Comparison of ENCODE assay signal across 27 cellular contexts in the genomic region with DNA sequence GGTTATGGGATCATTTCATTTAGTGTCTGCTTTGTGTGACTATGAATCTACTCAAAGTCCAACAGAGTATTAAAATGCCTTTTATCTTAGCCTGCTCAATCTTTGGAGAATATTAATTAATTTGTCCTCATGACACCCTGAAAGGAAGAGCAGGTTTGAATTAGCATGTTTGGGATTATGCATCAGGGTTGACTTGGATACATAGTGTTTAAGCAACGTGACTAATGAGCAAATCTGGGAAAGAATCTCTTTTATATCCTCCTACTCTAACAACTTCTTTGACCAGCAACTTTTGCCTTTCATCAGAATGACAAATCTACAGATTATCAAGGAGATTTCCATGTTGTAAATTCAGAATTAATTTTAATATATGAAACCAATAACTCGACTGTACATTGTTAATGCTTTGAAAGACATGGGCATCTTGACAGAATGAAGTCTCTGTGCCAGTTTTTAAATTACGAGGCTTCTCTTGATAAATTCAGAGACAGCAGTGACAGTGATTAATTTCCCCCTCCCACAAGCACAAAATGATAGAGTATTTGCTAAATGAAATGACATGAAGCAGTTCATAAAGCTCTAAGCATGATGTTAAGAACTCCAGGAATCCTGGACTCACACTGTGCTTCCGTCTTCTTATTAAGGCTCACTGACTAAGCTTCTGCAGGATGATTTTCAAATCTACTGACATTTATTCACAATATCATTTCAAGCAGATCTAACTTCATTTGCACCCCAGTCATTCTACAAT.
"Had no signal": no experiment of that assay in that cellular context is flagged by ENCODE, and none has a peak within 500 bp of the region (broad histone marks: within the 10 kb centered on the region; RNA-seq: fewer than 3 reads in every experiment).

No MANE protein-coding gene starts in this region.

- H3K9ac ChIP-seq: neural progenitor cell had no signal

- H3K36me3 ChIP-seq: ascending aorta, neural progenitor cell, thoracic aorta had no signal

- ATAC-seq: gastroesophageal sphincter; left cardiac atrium; left ventricle myocardium superior; naive thymus-derived CD4-positive, alpha-beta T cell; sciatic nerve; WTC11 had no signal

- H2AFZ ChIP-seq: neural progenitor cell had no signal

- H3K4me3 ChIP-seq: ascending aorta, gastroesophageal sphincter, neural progenitor cell, skin epidermis, thoracic aorta had no signal

- FAIRE-seq: keratinocyte, urothelium cell line had no signal

- H3K9me3 ChIP-seq: ascending aorta, gastroesophageal sphincter, thoracic aorta had no signal

- DNase-seq: activated CD4-positive, alpha-beta memory T cell treated with anti-CD3 and anti-CD28 coated beads, Interleukin-2, amount 10 ng/mL, durations not matched to agents 7 days and 5 days; activated CD4-positive, alpha-beta T cell treated with anti-CD3 and anti-CD28 coated beads for 1 hour; activated CD4-positive, alpha-beta T cell treated with anti-CD3 and anti-CD28 coated beads, Interleukin-2, amount 10 ng/mL, durations not matched to agents 7 days and 5 days; activated CD8-positive, alpha-beta memory T cell treated with anti-CD3 and anti-CD28 coated beads, Interleukin-2, amount 50 U/mL, for 48 hours; activated gamma-delta T cell; activated naive CD4-positive, alpha-beta T cell treated with anti-CD3 and anti-CD28 coated beads, Interleukin-2, amount 10 ng/mL, durations not matched to agents 7 days and 5 days; activated naive CD8-positive, alpha-beta T cell treated with anti-CD3 and anti-CD28 coated beads, Interleukin-2, amount 10 ng/mL, durations not matched to agents 7 days and 5 days; activated T-cell treated with anti-CD3 and anti-CD28 coated beads, Interleukin-2, amount 50 U/mL, for 24 hours; hippocampal formation; left cardiac atrium; left ventricle myocardium superior; midbrain; naive thymus-derived CD4-positive, alpha-beta T cell; occipital lobe; stimulated activated CD4-positive, alpha-beta T cell treated with anti-CD3 and anti-CD28 coated beads, Interleukin-12 subunit alpha, Interleukin-12 subunit beta, amount 100 ng/mL, for 4 hours; stimulated activated CD4-positive, alpha-beta T cell treated with anti-CD3 and anti-CD28 coated beads, Interleukin-4, amount 100 ng/mL, for 1 hour; T-helper 2 cell had no signal

- H3K27ac ChIP-seq: ascending aorta, epithelial cell of prostate, gastroesophageal sphincter, neural progenitor cell, skin epidermis, thoracic aorta had no signal

- H3K4me1 ChIP-seq: ascending aorta, neural progenitor cell had no signal

- H3K4me2 ChIP-seq: neural progenitor cell had no signal

- H3K27me3 ChIP-seq: ascending aorta, gastroesophageal sphincter, neural progenitor cell had no signal
